In genomic region chr6:122049341-122049740, GRCh38 we compare ENCODE assay signal across 14 cellular contexts.
A peak's percentile ranks its signal among the peaks of the same experiment; 100 is the strongest.
DNase-seq lines count a peak whose midpoint lies in the region; ATAC-seq and TF ChIP-seq lines count a peak whose summit lies in the region.
"Had no signal": no experiment of that assay in that cellular context is flagged by ENCODE, and none has a peak within 500 bp of the region (broad histone marks: within the 10 kb centered on the region; RNA-seq: fewer than 3 reads in every experiment).

No MANE protein-coding gene starts in this region.

- WGBS in IMR-90 (ENCODE audit: extremely low coverage in 2 of 2, insufficient read length in 1 of 2), 2 experiments, result no CpG with 5 or more reads among the region's 6 CpGs
- 7% methylated on average over 6 of the region's 6 CpGs for WGBS in mammary epithelial cell (ENCODE audit: low coverage, missing lambda C conversion rate)
- WGBS in suprapubic skin, result 25% methylated on average over 6 of the region's 6 CpGs
- 40 to 41% methylated on average over 6 of the region's 6 CpGs for WGBS in aorta, 2 donors

- H2BK120ac ChIP-seq in IMR-90 (ENCODE audit: low read depth, low read length), result peak overlapping the region; percentile 7; the same call in 1 of the 2 replicates

- peak; percentile 75 for ATAC-seq in IMR-90 (ENCODE audit: low read depth)
- ATAC-seq in aorta (ENCODE audit: low FRiP score), result no peak
- ATAC-seq: pancreas had no signal

- no peak overlapping the region for H3K56ac ChIP-seq in IMR-90 (ENCODE audit: extremely low read depth, insufficient read depth, low read length)

- TF ChIP-seq EP300 in suprapubic skin (IDR thresholded peaks at IDR 0.05), result no peak

- H2BK5ac ChIP-seq in IMR-90 (ENCODE audit: low read depth, low read length, poor library complexity, severe bottlenecking), result no peak overlapping the region

- TF ChIP-seq RAD21 in IMR-90 (IDR thresholded peaks at IDR 0.05; ENCODE audit: low read length), result no peak

- TF ChIP-seq POLR2A in IMR-90 (IDR thresholded peaks at IDR 0.05; ENCODE audit: low read depth, low read length) (no peak), suprapubic skin (IDR thresholded peaks at IDR 0.05) (no peak)

- H3K27ac ChIP-seq in IMR-90 (ENCODE audit: insufficient read depth, low read length) (peak overlapping the region; percentile 24; the same call in 1 of the 2 replicates), mammary epithelial cell (ENCODE audit: insufficient read depth, low read depth, low read length) (no peak overlapping the region), suprapubic skin (no peak overlapping the region), aorta (ENCODE audit: low read depth in 1 of 2, low read length in 2 of 2) (no peak overlapping the region)
- H3K27ac ChIP-seq: cardiac muscle cell, HL-60, pancreas, SJCRH30 had no signal

- H4K20me1 ChIP-seq in IMR-90 (ENCODE audit: insufficient read depth, low read length), result no peaks in the 10 kb centered on the region
- H4K20me1 ChIP-seq in mammary epithelial cell (ENCODE audit: insufficient read depth, low read length), result no peaks in the 10 kb centered on the region

- H3K14ac ChIP-seq in IMR-90 (replicated peaks; ENCODE audit: low read depth, low read length), result 0 out of 2 replicates have a peak overlapping the region, but pooled peaks have one; percentile 2

- intact Hi-C loops in IMR-90 (cut with micrococcal nuclease), result no loop called here
- intact Hi-C loops in mammary epithelial cell (cut with micrococcal nuclease), result no loop called here
- intact Hi-C loops in aorta (cut with DNase I), result no loop called here

- H2AK5ac ChIP-seq in IMR-90 (ENCODE audit: low read depth, low read length), result no peak overlapping the region

- dilution Hi-C loops in IMR-90 (cut with HindIII; ENCODE audit: low sequenced_read_pairs, unreplicated experiment) (no loop called here), mammary epithelial cell (cut with HindIII; ENCODE audit: low sequenced_read_pairs) (loop anchor here (25.0 kb wide), 1 partner anchor 612 kb away; the partner anchor contains the start of gene GJA1)

- H4K5ac ChIP-seq in IMR-90 (ENCODE audit: low read depth, low read length), result peak overlapping the region; percentile 12; the same call in 1 of the 2 replicates

- no peaks in the 10 kb centered on the region for H3K79me1 ChIP-seq in IMR-90 (ENCODE audit: low read depth in 1 of 2, low read length in 2 of 2)

- CTCF ChIA-PET in IMR-90 (lab: Yijun Ruan, JAX), result no interaction called here
- CTCF ChIA-PET in mammary epithelial cell (lab: Charles Lee; ENCODE audit: low non-redundant PET), result no interaction called here

- H3K4me1 ChIP-seq in IMR-90 (ENCODE audit: control insufficient read depth, insufficient read depth, low read length) (peaks cover 2% of the 10 kb centered on the region; the same call in 1 of the 2 replicates), mammary epithelial cell (ENCODE audit: insufficient read depth, low read length) (no peaks in the 10 kb centered on the region), suprapubic skin (peaks cover 5% of the 10 kb centered on the region), aorta (ENCODE audit: control insufficient read depth in 1 of 2, insufficient read depth in 2 of 2, low read length in 2 of 2) (no peaks in the 10 kb centered on the region)
- H3K4me1 ChIP-seq: pancreas, SJCRH30 had no signal

- no peaks in the 10 kb centered on the region for H3K79me2 ChIP-seq in mammary epithelial cell (ENCODE audit: insufficient read depth, low read length)

- H3K36me3 ChIP-seq in IMR-90 (ENCODE audit: control insufficient read depth, insufficient read depth, low read length) (no peaks in the 10 kb centered on the region), mammary epithelial cell (ENCODE audit: insufficient read depth, low read length) (no peaks in the 10 kb centered on the region), suprapubic skin (no peaks in the 10 kb centered on the region), aorta (ENCODE audit: control insufficient read depth in 1 of 2, insufficient read depth in 2 of 2, low read length in 1 of 2) (no peaks in the 10 kb centered on the region)
- H3K36me3 ChIP-seq: cardiac muscle cell, pancreas, SJCRH30 had no signal

- H3K9me1 ChIP-seq in IMR-90 (ENCODE audit: insufficient read depth, low read length), result no peaks in the 10 kb centered on the region; the same call in 1 of the 2 replicates

- H4K91ac ChIP-seq in IMR-90 (ENCODE audit: insufficient read depth, low read depth, low read length), result no peak overlapping the region

- peak overlapping the region; percentile 85 for H3K4me2 ChIP-seq in IMR-90 (ENCODE audit: low read depth, low read length)
- peak overlapping the region; percentile 75 for H3K4me2 ChIP-seq in mammary epithelial cell (ENCODE audit: insufficient read depth, low read depth, low read length)

- peak overlapping the region; percentile 55 for H3K18ac ChIP-seq in IMR-90 (ENCODE audit: low read depth, low read length)

- no peak overlapping the region for H3K23ac ChIP-seq in IMR-90 (ENCODE audit: low read depth, low read length)

- POLR2A ChIA-PET in IMR-90 (lab: Charles Lee; ENCODE audit: unreplicated experiment), result no interaction called here

- H3K9ac ChIP-seq in IMR-90 (ENCODE audit: low read depth, low read length) (peak overlapping the region; percentile 9; the same call in 1 of the 2 replicates), mammary epithelial cell (ENCODE audit: insufficient read depth, low read length) (no peak overlapping the region)

- in situ Hi-C loops in IMR-90 (cut with MboI; ENCODE audit: low sequenced_read_pairs), result loop anchor here (10.0 kb wide), 1 partner anchor 135 kb away; no protein-coding TSS in a partner anchor
- in situ Hi-C loops in mammary epithelial cell (cut with MboI; ENCODE audit: low sequenced_read_pairs in 2 of 2), result loop anchor here (25.0 kb wide), 1 partner anchor 187 kb away; no protein-coding TSS in a partner anchor

- peak overlapping the region; percentile 6; the same call in 1 of the 2 replicates for H3K4ac ChIP-seq in IMR-90 (ENCODE audit: low read depth, low read length)

- TF ChIP-seq CTCF in IMR-90 (conservative IDR thresholded peaks at IDR 0.05; ENCODE audit: low read depth, low read length) (no peak), mammary epithelial cell (conservative IDR thresholded peaks at IDR 0.05 in 1 of 2, IDR thresholded peaks at IDR 0.05 in 1 of 2; ENCODE audit: extremely low read depth in 1 of 2, insufficient read depth in 1 of 2, low read depth in 1 of 2, low read length in 2 of 2) (no peak), suprapubic skin (IDR thresholded peaks at IDR 0.05) (no peak)

- H2BK20ac ChIP-seq in IMR-90 (ENCODE audit: low read depth, low read length), result peak overlapping the region; percentile 15; the same call in 1 of the 2 replicates

- H3K27me3 ChIP-seq in IMR-90 (ENCODE audit: control insufficient read depth, insufficient read depth, low read length) (no peaks in the 10 kb centered on the region), mammary epithelial cell (ENCODE audit: insufficient read depth, low read length) (no peaks in the 10 kb centered on the region), suprapubic skin (no peaks in the 10 kb centered on the region), aorta (ENCODE audit: control insufficient read depth in 1 of 2, insufficient read depth in 2 of 2, low read length in 1 of 2) (peaks cover 0 to 2% of the 10 kb centered on the region in 2 donors)
- H3K27me3 ChIP-seq: cardiac muscle cell, pancreas, SJCRH30 had no signal

- peak; percentile 38 for DNase-seq in IMR-90
- peak; percentile 47 for DNase-seq in mammary epithelial cell
- DNase-seq in left kidney (ENCODE audit: low read depth, low spot score), result peak; percentile 29
- no peak for DNase-seq in suprapubic skin (ENCODE audit: low spot score in 2 of 2)
- DNase-seq in aorta, result no peak
- no peak for DNase-seq in occipital lobe (lab: John Stamatoyannopoulos, UW)
- DNase-seq in NCI-H1436 (lab: John Stamatoyannopoulos, UW), result no peak
- DNase-seq: kidney; MV-4-11; pancreas; SJCRH30; stimulated activated CD4-positive, alpha-beta T cell treated with anti-CD3 and anti-CD28 coated beads, Interleukin-4, amount 100 ng/mL, for 24 hours had no signal

- H3K9me3 ChIP-seq in IMR-90 (ENCODE audit: control insufficient read depth, insufficient read depth, low read length) (no peaks in the 10 kb centered on the region), mammary epithelial cell (replicated peaks; ENCODE audit: insufficient read depth, low read length) (no peaks in the 10 kb centered on the region), suprapubic skin (no peaks in the 10 kb centered on the region), aorta (ENCODE audit: control insufficient read depth, low read length) (no peaks in the 10 kb centered on the region)
- H3K9me3 ChIP-seq: pancreas, SJCRH30 had no signal

- H2AFZ ChIP-seq in IMR-90 (replicated peaks; ENCODE audit: low read length, poor library complexity) (peak overlapping the region; percentile 44), mammary epithelial cell (ENCODE audit: low read depth, low read length) (peak overlapping the region; percentile 56)

- H4K8ac ChIP-seq in IMR-90 (ENCODE audit: low read depth in 2 of 2, low read length in 2 of 2), result no peak overlapping the region; a peak in 1 of 4 replicates

- BruUV-seq in IMR-90 (replicated peaks; lab: Mats Ljungman, UMichigan), result no TSS peak
- no TSS peak for BruUV-seq in mammary epithelial cell (replicated peaks; lab: Mats Ljungman, UMichigan)

- H2BK15ac ChIP-seq in IMR-90 (ENCODE audit: low read depth, low read length), result no peak overlapping the region

- H2AK9ac ChIP-seq in IMR-90 (replicated peaks; ENCODE audit: low read depth, low read length, poor library complexity), result no peak overlapping the region

- H3K4me3 ChIP-seq in IMR-90 (ENCODE audit: insufficient read depth, low read depth, low read length) (no peak overlapping the region; the same call in 1 of the 2 replicates), mammary epithelial cell (replicated peaks in 1 of 3; ENCODE audit: insufficient read depth in 1 of 3, low read depth in 2 of 3, low read length in 3 of 3) (peak overlapping the region in 1 of 3 experiments; percentile 23), suprapubic skin (peak overlapping the region; percentile 20), aorta (ENCODE audit: low read length in 2 of 2) (no peak overlapping the region)
- H3K4me3 ChIP-seq: cardiac muscle cell, pancreas, SJCRH30 had no signal

TF ChIP-seq in IMR-90, 13 proteins besides CTCF, POLR2A, EP300 and RAD21:
- no peak for TF ChIP-seq MXI1 (IDR thresholded peaks at IDR 0.05; ENCODE audit: borderline replicate concordance, low read depth, low read length)
- TF ChIP-seq, protein P1, sequence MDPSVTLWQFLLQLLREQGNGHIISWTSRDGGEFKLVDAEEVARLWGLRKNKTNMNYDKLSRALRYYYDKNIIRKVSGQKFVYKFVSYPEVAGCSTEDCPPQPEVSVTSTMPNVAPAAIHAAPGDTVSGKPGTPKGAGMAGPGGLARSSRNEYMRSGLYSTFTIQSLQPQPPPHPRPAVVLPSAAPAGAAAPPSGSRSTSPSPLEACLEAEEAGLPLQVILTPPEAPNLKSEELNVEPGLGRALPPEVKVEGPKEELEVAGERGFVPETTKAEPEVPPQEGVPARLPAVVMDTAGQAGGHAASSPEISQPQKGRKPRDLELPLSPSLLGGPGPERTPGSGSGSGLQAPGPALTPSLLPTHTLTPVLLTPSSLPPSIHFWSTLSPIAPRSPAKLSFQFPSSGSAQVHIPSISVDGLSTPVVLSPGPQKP (IDR thresholded peaks at IDR 0.05; ENCODE audit: borderline replicate concordance, low read depth, low read length), result no peak

Comparison
In these comparisons a context has a peak if more than half of its experiments do, and no peak if none do; other contexts are left out.
1. DNase-seq: peak in IMR-90 (single experiment), mammary epithelial cell (single experiment) and left kidney (single experiment); none in suprapubic skin (0 of 2), aorta (0 of 2), occipital lobe (single experiment) and NCI-H1436 (single experiment).